Comparison of ENCODE assay signal across 9 cellular contexts in the genomic region with DNA sequence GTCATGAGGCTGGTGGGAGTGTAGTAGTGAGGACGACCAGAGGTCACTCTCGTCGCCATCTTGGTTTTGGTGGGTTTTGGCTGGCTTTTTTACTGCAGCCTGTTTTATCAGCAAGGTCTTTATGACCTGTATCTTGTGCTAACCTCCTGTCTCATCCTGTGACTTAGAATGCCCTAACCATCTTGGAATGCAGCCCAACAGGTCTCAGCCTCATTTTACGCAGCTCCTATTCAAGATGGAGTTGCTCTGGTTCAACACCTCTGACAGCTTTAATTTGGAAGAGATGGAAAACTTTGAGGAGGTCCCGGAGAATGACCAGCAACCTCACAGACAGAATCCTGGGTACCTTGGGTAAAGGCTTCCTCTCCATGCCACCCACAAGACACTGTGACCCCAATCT. TPM values are rescaled to one million over a fixed set of nuclear protein-coding genes. Genes with fewer than 3 reads are reported as not detected.
"Had no signal": no experiment of that assay in that cellular context is flagged by ENCODE, and none has a peak within 500 bp of the region (broad histone marks: within the 10 kb centered on the region; RNA-seq: fewer than 3 reads in every experiment).

No MANE protein-coding gene starts in this region.

RNA-seq across cellular contexts. Expression of a gene that starts 10.4 kb away (rescaled TPM):
- total RNA-seq: OCI-LY7, PC-3, PC-9, Right ventricle myocardium inferior, Right ventricle myocardium superior, RPMI7951, SJCRH30, SK-MEL-5 had no signal
- polyA plus RNA-seq: SK-N-SH had no signal
